Comparison of ENCODE assay signal across 5 cellular contexts in genomic region chr22:21490556-21490955, GRCh38. TPM values are rescaled to one million over a fixed set of nuclear protein-coding genes. Genes with fewer than 3 reads are reported as not detected.
DNase-seq lines count a peak whose midpoint lies in the region; ATAC-seq and TF ChIP-seq lines count a peak whose summit lies in the region.
"Not testable (repeated sequence)": the region's sequence is repeated elsewhere in the genome, so short reads cannot be mapped to it uniquely, and the experiment has no call there.

No MANE protein-coding gene starts in this region.

- intact Hi-C loops in posterior vena cava (cut with DNase I), result not testable (repeated sequence)

- H3K36me3 Mint-ChIP-seq in endodermal cell (ENCODE audit: low read depth), result not testable (repeated sequence)

- H3K4me3 ChIP-seq in RWPE2 (ENCODE audit: severe bottlenecking); endodermal cell (ENCODE audit: low read length); hepatocyte: not testable (repeated sequence)

- not testable (repeated sequence) for H3K27ac ChIP-seq in RWPE2 (ENCODE audit: poor library complexity, severe bottlenecking); endodermal cell (ENCODE audit: low read depth, low read length); hepatocyte

- H3K27me3 Mint-ChIP-seq in endodermal cell (ENCODE audit: insufficient read depth), result not testable (repeated sequence)

- not testable (repeated sequence) for H3K9ac ChIP-seq in endodermal cell (ENCODE audit: extremely low read depth, low read length, poor library complexity, severe bottlenecking)

- not testable (repeated sequence) for TF ChIP-seq CTCF in RWPE2 (IDR thresholded peaks at IDR 0.05; ENCODE audit: poor library complexity, severe bottlenecking); endodermal cell (conservative IDR thresholded peaks at IDR 0.05); hepatocyte (IDR thresholded peaks at IDR 0.05; ENCODE audit: poor library complexity)

- DNase-seq in RWPE2 (ENCODE audit: low spot score) (peak; percentile 35), endodermal cell (peak; percentile 22), hepatocyte (ENCODE audit: low spot score) (peak; percentile 0), posterior vena cava (ENCODE audit: low spot score) (peak; percentile 52)
- DNase-seq in activated CD8-positive, alpha-beta memory T cell treated with anti-CD3 and anti-CD28 coated beads, Interleukin-2, amount 50 U/mL, for 48 hours, result peak; percentile 28

- not testable (repeated sequence) for H3K9me2 ChIP-seq in hepatocyte (replicated peaks; ENCODE audit: insufficient read depth)

- H3K9me3 ChIP-seq in RWPE2 (ENCODE audit: severe bottlenecking); endodermal cell (ENCODE audit: control insufficient read depth, low read length); hepatocyte (ENCODE audit: low read depth): not testable (repeated sequence)

- not testable (repeated sequence) for H3K4me1 ChIP-seq in RWPE2 (ENCODE audit: insufficient read depth, poor library complexity, severe bottlenecking); endodermal cell (ENCODE audit: control insufficient read depth, insufficient read depth, low read length); hepatocyte (ENCODE audit: insufficient read depth)

- not testable (repeated sequence) for H3K4me2 ChIP-seq in hepatocyte

- H3K79me2 ChIP-seq in hepatocyte, result not testable (repeated sequence)

- 94% methylated on average over 3 of the region's 6 CpGs; no CpG with 5 or more reads in 1 of the 2 experiments for WGBS in endodermal cell (ENCODE audit: insufficient coverage in 1 of 2, insufficient read length in 1 of 2), 2 experiments
- 100% methylated on average over 4 of the region's 6 CpGs for WGBS in hepatocyte (ENCODE audit: low lambda C conversion rate, missing lambda C conversion rate)

- not testable (repeated sequence) for H3K4me3 Mint-ChIP-seq in endodermal cell

- not testable (repeated sequence) for H3K27ac Mint-ChIP-seq in endodermal cell

- not testable (repeated sequence) for H2AFZ ChIP-seq in hepatocyte

- H3K27me3 ChIP-seq in RWPE2 (ENCODE audit: insufficient read depth, poor library complexity, severe bottlenecking); endodermal cell (ENCODE audit: control insufficient read depth, insufficient read depth, low read length, poor library complexity, severe bottlenecking); hepatocyte: not testable (repeated sequence)

- not testable (repeated sequence) for H3K36me3 ChIP-seq in RWPE2 (ENCODE audit: low read depth); endodermal cell (ENCODE audit: control insufficient read depth, insufficient read depth, low read length); hepatocyte (replicated peaks; ENCODE audit: insufficient read depth, low read depth)

- H4K20me1 ChIP-seq in hepatocyte (ENCODE audit: insufficient read depth, poor library complexity, severe bottlenecking), result not testable (repeated sequence)

- H3K4me1 Mint-ChIP-seq in endodermal cell, result not testable (repeated sequence)

- not testable (repeated sequence) for ATAC-seq in RWPE2 (ENCODE audit: low read depth)

- not testable (repeated sequence) for H3K9me3 Mint-ChIP-seq in endodermal cell

RNA-seq across cellular contexts. Expression of gene TMEM191C, which starts 23.4 kb away (rescaled TPM):
- total RNA-seq in endodermal cell (1 to 10 TPM; 4.0 to 4.4 TPM), hepatocyte (5.9 and 13.4 TPM in 2 replicates), posterior vena cava (under 1 TPM; 0.51 to 0.81 TPM)
- polyA plus RNA-seq in endodermal cell (2013, experiment 1 of 2), result 4.3 TPM
- 1.9 TPM for polyA plus RNA-seq in endodermal cell (2013, experiment 2 of 2)
- polyA plus RNA-seq in hepatocyte, result 3.9 and 15.5 TPM in 2 replicates

Comparison
In these comparisons a context has a peak if more than half of its experiments do, and no peak if none do; other contexts are left out.
1. DNase-seq: peak in every context shown above with its lines; median percentile 52 in posterior vena cava; 35 in RWPE2; 28 in activated CD8-positive, alpha-beta memory T cell treated with anti-CD3 and anti-CD28 coated beads, Interleukin-2, amount 50 U/mL, for 48 hours; 22 in endodermal cell; 0 in hepatocyte.